ENCODE assay signal across 8 cellular contexts in genomic region chr12:123363385-123363742, GRCh38. TPM values are rescaled to one million over a fixed set of nuclear protein-coding genes. Genes with fewer than 3 reads are reported as not detected.
DNase-seq lines count a peak whose midpoint lies in the region; ATAC-seq and TF ChIP-seq lines count a peak whose summit lies in the region.

No MANE protein-coding gene starts in this region.

- H3K27me3 Mint-ChIP-seq in activated B cell treated with CpG ODN at 0.5 μM for 24 hours: no peaks in the 10 kb centered on the region

- POLR2A ChIA-PET in activated B cell treated with CpG ODN at 0.5 μM for 24 hours (lab: Charles Lee): interaction anchor here (0.5 to 3.3 kb wide), 9 partner anchors 8 to 239 kb away, joined by 3 to 53 read pairs (median 5); partner anchors contain the start of genes DDX55, KMT5A, MPHOSPH9 and MTRFR

- H3K4me3 ChIP-seq in H7 (ENCODE audit: insufficient read depth, low read depth, low read length) (peak overlapping the region; percentile 92), iPS DF 6.9 (ENCODE audit: low read length) (peak overlapping the region; percentile 98; the same call in 1 of the 2 replicates)

- H3K36me3 ChIP-seq in H7 (replicated peaks; ENCODE audit: control insufficient read depth, insufficient read depth, low read length) (no peaks in the 10 kb centered on the region), iPS DF 6.9 (ENCODE audit: control insufficient read depth, insufficient read depth, low read length) (no peaks in the 10 kb centered on the region)

- H3K9me3 ChIP-seq in iPS DF 6.9 (ENCODE audit: control insufficient read depth, insufficient read depth, low read length): no peaks in the 10 kb centered on the region

- intact Hi-C loops in activated B cell treated with CpG ODN at 0.5 μM for 24 hours (cut with micrococcal nuclease): no loop called here

- WGBS in iPS DF 6.9 (ENCODE audit: insufficient coverage, insufficient read length): no CpG with 5 or more reads among the region's 9 CpGs

- no peak for TF ChIP-seq CTCF in activated B cell treated with CpG ODN at 0.5 μM for 24 hours (IDR thresholded peaks at IDR 0.05)

- CTCF ChIA-PET in activated B cell treated with CpG ODN at 0.5 μM for 24 hours (lab: Charles Lee): interaction anchor here (1.2 to 1.4 kb wide), 2 partner anchors 10 to 21 kb away, joined by 3 read pairs; partner anchors contain the start of gene KMT5A

- ATAC-seq in activated B cell treated with CpG ODN at 0.5 μM for 24 hours (ENCODE audit: low read depth) (no peak), HG02588 (IDR thresholded peaks at IDR 0.05; ENCODE audit: unreplicated experiment) (no peak), HG02884 (IDR thresholded peaks at IDR 0.05; ENCODE audit: unreplicated experiment) (no peak)
- no peak for ATAC-seq in stimulated activated effector memory CD8-positive, alpha-beta T cell treated with anti-CD3 and anti-CD28 coated beads, Interleukin-12 subunit alpha, Interleukin-12 subunit beta, amount 100 ng/mL, for 72 hours

- peaks cover 12% of the 10 kb centered on the region for H3K36me3 Mint-ChIP-seq in activated B cell treated with CpG ODN at 0.5 μM for 24 hours (ENCODE audit: low read depth)
- H3K36me3 Mint-ChIP-seq in stimulated activated effector memory CD8-positive, alpha-beta T cell treated with anti-CD3 and anti-CD28 coated beads, Interleukin-12 subunit alpha, Interleukin-12 subunit beta, amount 100 ng/mL, for 72 hours: peaks cover 46% of the 10 kb centered on the region

- H3K9me3 Mint-ChIP-seq in activated B cell treated with CpG ODN at 0.5 μM for 24 hours: no peaks in the 10 kb centered on the region
- H3K9me3 Mint-ChIP-seq in stimulated activated effector memory CD8-positive, alpha-beta T cell treated with anti-CD3 and anti-CD28 coated beads, Interleukin-12 subunit alpha, Interleukin-12 subunit beta, amount 100 ng/mL, for 72 hours: no peaks in the 10 kb centered on the region

- peak overlapping the region; percentile 88 for H3K27ac Mint-ChIP-seq in activated B cell treated with CpG ODN at 0.5 μM for 24 hours
- H3K27ac Mint-ChIP-seq in stimulated activated effector memory CD8-positive, alpha-beta T cell treated with anti-CD3 and anti-CD28 coated beads, Interleukin-12 subunit alpha, Interleukin-12 subunit beta, amount 100 ng/mL, for 72 hours: peak overlapping the region; percentile 99

- H3K4me3 Mint-ChIP-seq in activated B cell treated with CpG ODN at 0.5 μM for 24 hours: peak overlapping the region; percentile 90
- H3K4me3 Mint-ChIP-seq in stimulated activated effector memory CD8-positive, alpha-beta T cell treated with anti-CD3 and anti-CD28 coated beads, Interleukin-12 subunit alpha, Interleukin-12 subunit beta, amount 100 ng/mL, for 72 hours: peak overlapping the region; percentile 85

- no peaks in the 10 kb centered on the region for H3K4me1 ChIP-seq in iPS DF 6.9 (ENCODE audit: control insufficient read depth, insufficient read depth, low read length)

- DNase-seq in AG20443 (ENCODE audit: low spot score) (peak; percentile 14), H7 (no peak), activated B cell treated with CpG ODN at 0.5 μM for 24 hours (no peak), iPS DF 6.9 (ENCODE audit: low read depth, low spot score) (no peak)
- no peak for DNase-seq in stimulated activated effector memory CD8-positive, alpha-beta T cell treated with anti-CD3 and anti-CD28 coated beads, Interleukin-12 subunit alpha, Interleukin-12 subunit beta, amount 100 ng/mL, for 72 hours (ENCODE audit: low spot score in 2 of 2)
- no peak for DNase-seq in activated effector memory CD4-positive, alpha-beta T cell treated with anti-CD3 and anti-CD28 coated beads, Interleukin-2, amount 50 U/mL, for 16 hours

- H3K27ac ChIP-seq in iPS DF 6.9 (ENCODE audit: low read length): no peak overlapping the region

- peaks cover 21% of the 10 kb centered on the region for H3K4me1 Mint-ChIP-seq in activated B cell treated with CpG ODN at 0.5 μM for 24 hours
- peaks cover 22% of the 10 kb centered on the region for H3K4me1 Mint-ChIP-seq in stimulated activated effector memory CD8-positive, alpha-beta T cell treated with anti-CD3 and anti-CD28 coated beads, Interleukin-12 subunit alpha, Interleukin-12 subunit beta, amount 100 ng/mL, for 72 hours

- H3K27me3 ChIP-seq in H7 (ENCODE audit: control insufficient read depth, insufficient read depth, low read length): no peaks in the 10 kb centered on the region
- H3K27me3 ChIP-seq in iPS DF 6.9 (ENCODE audit: control insufficient read depth, insufficient read depth, low read length): no peaks in the 10 kb centered on the region

RNA-seq across cellular contexts. Expression of gene SBNO1, which starts 1.3 kb away (rescaled TPM):
- total RNA-seq in H7 (2014; rRNA removed; shearing (Covaris generic)): 17.7 and 25.0 TPM in 2 replicates
- total RNA-seq in activated B cell treated with CpG ODN at 0.5 μM for 24 hours: 43.2 and 48.6 TPM in 2 replicates

RNA-seq across cellular contexts. Expression of gene KMT5A, which starts 20.6 kb away (rescaled TPM):
- 16.1 and 18.1 TPM in 2 replicates for total RNA-seq in H7 (2014; rRNA removed; shearing (Covaris generic))
- total RNA-seq in activated B cell treated with CpG ODN at 0.5 μM for 24 hours: 29.4 and 36.0 TPM in 2 replicates
